ENCODE assay signal across 12 cellular contexts in the genomic region with DNA sequence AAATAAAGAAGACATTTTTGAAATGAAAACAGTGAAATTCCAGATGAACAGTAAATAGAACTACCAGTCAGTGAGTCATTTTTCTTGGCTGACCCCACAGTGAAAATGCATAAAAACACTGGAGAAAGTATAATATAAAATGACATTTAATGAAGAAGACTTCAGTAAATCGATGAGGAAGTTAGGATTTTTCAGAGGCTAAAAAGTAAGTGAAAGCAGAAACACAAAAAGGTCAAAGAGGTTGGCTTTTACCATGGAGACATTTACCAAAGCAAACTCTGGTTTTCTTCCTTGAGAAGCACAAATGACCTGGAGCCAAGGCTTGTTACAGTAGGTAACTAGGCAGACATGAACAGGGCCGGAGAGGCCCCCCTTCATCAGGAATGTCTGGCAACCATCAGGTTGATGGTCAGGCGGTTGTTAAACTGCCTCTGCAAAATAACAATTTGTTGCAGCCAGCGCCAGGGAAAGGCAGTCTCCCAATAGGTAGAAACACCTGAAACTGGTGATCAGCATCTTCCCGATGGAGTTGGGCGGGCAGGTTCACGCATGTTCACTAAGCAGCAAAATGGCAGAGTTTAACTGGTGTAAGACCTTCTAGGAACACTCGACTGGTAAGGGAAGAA. TPM values are rescaled to one million over a fixed set of nuclear protein-coding genes. Genes with fewer than 3 reads are reported as not detected.
A peak's percentile ranks its signal among the peaks of the same experiment; 100 is the strongest.
DNase-seq lines count a peak whose midpoint lies in the region; ATAC-seq and TF ChIP-seq lines count a peak whose summit lies in the region.
"Had no signal": no experiment of that assay in that cellular context is flagged by ENCODE, and none has a peak within 500 bp of the region (broad histone marks: within the 10 kb centered on the region; RNA-seq: fewer than 3 reads in every experiment).

No MANE protein-coding gene starts in this region.

- H3K4me1 Mint-ChIP-seq in activated CD4-positive, alpha-beta T cell treated with anti-CD3 and anti-CD28 coated beads, Interleukin-2, amount 10 ng/mL, durations not matched to agents 24 days and 14 days = peaks cover 74% of the 10 kb centered on the region
- H3K4me1 Mint-ChIP-seq in activated B cell treated with CpG ODN at 0.5 μM for 24 hours = peaks cover 78% of the 10 kb centered on the region
- H3K4me1 Mint-ChIP-seq in stimulated activated naive CD8-positive, alpha-beta T cell treated with anti-CD3 and anti-CD28 coated beads, Interleukin-15, amount 100 ng/mL, for 72 hours = peaks cover 94% of the 10 kb centered on the region
- H3K4me1 Mint-ChIP-seq: nephron progenitor cell had no signal

- CTCF ChIA-PET in activated B cell treated with CpG ODN at 0.5 μM for 24 hours (lab: Charles Lee) = no interaction called here

- no peak for ATAC-seq in activated B cell treated with CpG ODN at 0.5 μM for 24 hours (ENCODE audit: low read depth)
- ATAC-seq in stimulated activated naive CD8-positive, alpha-beta T cell treated with anti-CD3 and anti-CD28 coated beads, Interleukin-15, amount 100 ng/mL, for 72 hours = no peak
- ATAC-seq in GM21447 (IDR thresholded peaks at IDR 0.05; ENCODE audit: unreplicated experiment) = no peak
- no peak for ATAC-seq in HG02884 (IDR thresholded peaks at IDR 0.05; ENCODE audit: unreplicated experiment)

- no peak for DNase-seq in activated CD4-positive, alpha-beta T cell treated with anti-CD3 and anti-CD28 coated beads, Interleukin-2, amount 10 ng/mL, durations not matched to agents 24 days and 14 days
- no peak for DNase-seq in activated CD4-positive, alpha-beta T cell treated with anti-CD3 and anti-CD28 coated beads, Interleukin-2, amount 50 U/mL, for 4 hours
- no peak for DNase-seq in activated B cell treated with CpG ODN at 0.5 μM for 24 hours
- DNase-seq in iris pigment epithelial cell (ENCODE audit: low read depth) = peak; percentile 61
- DNase-seq in stimulated activated naive CD8-positive, alpha-beta T cell treated with anti-CD3 and anti-CD28 coated beads, Interleukin-15, amount 100 ng/mL, for 72 hours = no peak
- no peak for DNase-seq in NCI-H524 (lab: John Stamatoyannopoulos, UW)
- DNase-seq: activated CD4-positive, alpha-beta memory T cell treated with anti-CD3 and anti-CD28 coated beads, Interleukin-2, amount 10 ng/mL, durations not matched to agents 7 days and 5 days; head of caudate nucleus; nephron progenitor cell had no signal

- no peaks in the 10 kb centered on the region for H3K27me3 Mint-ChIP-seq in activated CD4-positive, alpha-beta T cell treated with anti-CD3 and anti-CD28 coated beads, Interleukin-2, amount 10 ng/mL, durations not matched to agents 24 days and 14 days
- no peaks in the 10 kb centered on the region for H3K27me3 Mint-ChIP-seq in activated B cell treated with CpG ODN at 0.5 μM for 24 hours
- no peaks in the 10 kb centered on the region for H3K27me3 Mint-ChIP-seq in stimulated activated naive CD8-positive, alpha-beta T cell treated with anti-CD3 and anti-CD28 coated beads, Interleukin-15, amount 100 ng/mL, for 72 hours
- H3K27me3 Mint-ChIP-seq: activated CD4-positive, alpha-beta memory T cell treated with anti-CD3 and anti-CD28 coated beads, Interleukin-2, amount 10 ng/mL, durations not matched to agents 7 days and 5 days; central memory CD8-positive, alpha-beta T cell had no signal

- no peaks in the 10 kb centered on the region for H3K36me3 Mint-ChIP-seq in activated CD4-positive, alpha-beta T cell treated with anti-CD3 and anti-CD28 coated beads, Interleukin-2, amount 10 ng/mL, durations not matched to agents 24 days and 14 days (ENCODE audit: low read depth)
- H3K36me3 Mint-ChIP-seq in activated B cell treated with CpG ODN at 0.5 μM for 24 hours (ENCODE audit: low read depth) = no peaks in the 10 kb centered on the region

- H3K27ac Mint-ChIP-seq in activated CD4-positive, alpha-beta T cell treated with anti-CD3 and anti-CD28 coated beads, Interleukin-2, amount 10 ng/mL, durations not matched to agents 24 days and 14 days = no peak overlapping the region
- peak overlapping the region; percentile 51 for H3K27ac Mint-ChIP-seq in activated B cell treated with CpG ODN at 0.5 μM for 24 hours
- H3K27ac Mint-ChIP-seq in stimulated activated naive CD8-positive, alpha-beta T cell treated with anti-CD3 and anti-CD28 coated beads, Interleukin-15, amount 100 ng/mL, for 72 hours = peak overlapping the region in 1 of 2 donors; percentile 83
- H3K27ac Mint-ChIP-seq: nephron progenitor cell had no signal

- intact Hi-C loops in activated CD4-positive, alpha-beta T cell treated with anti-CD3 and anti-CD28 coated beads, Interleukin-2, amount 10 ng/mL, durations not matched to agents 24 days and 14 days (cut with micrococcal nuclease) = no loop called here
- intact Hi-C loops in activated B cell treated with CpG ODN at 0.5 μM for 24 hours (cut with micrococcal nuclease) = no loop called here

- H3K9me3 Mint-ChIP-seq in activated CD4-positive, alpha-beta T cell treated with anti-CD3 and anti-CD28 coated beads, Interleukin-2, amount 10 ng/mL, durations not matched to agents 24 days and 14 days = peaks cover 8% of the 10 kb centered on the region
- no peaks in the 10 kb centered on the region for H3K9me3 Mint-ChIP-seq in activated B cell treated with CpG ODN at 0.5 μM for 24 hours
- H3K9me3 Mint-ChIP-seq in stimulated activated naive CD8-positive, alpha-beta T cell treated with anti-CD3 and anti-CD28 coated beads, Interleukin-15, amount 100 ng/mL, for 72 hours = no peaks in the 10 kb centered on the region
- H3K9me3 Mint-ChIP-seq: activated CD4-positive, alpha-beta memory T cell treated with anti-CD3 and anti-CD28 coated beads, Interleukin-2, amount 10 ng/mL, durations not matched to agents 7 days and 5 days; central memory CD8-positive, alpha-beta T cell; nephron progenitor cell had no signal

- TF ChIP-seq CTCF in activated B cell treated with CpG ODN at 0.5 μM for 24 hours (IDR thresholded peaks at IDR 0.05) = no peak

- H3K4me3 Mint-ChIP-seq in activated CD4-positive, alpha-beta T cell treated with anti-CD3 and anti-CD28 coated beads, Interleukin-2, amount 10 ng/mL, durations not matched to agents 24 days and 14 days = peak overlapping the region; percentile 78
- H3K4me3 Mint-ChIP-seq in activated B cell treated with CpG ODN at 0.5 μM for 24 hours = no peak overlapping the region
- peak overlapping the region; percentile 69 to 77 for H3K4me3 Mint-ChIP-seq in stimulated activated naive CD8-positive, alpha-beta T cell treated with anti-CD3 and anti-CD28 coated beads, Interleukin-15, amount 100 ng/mL, for 72 hours
- H3K4me3 Mint-ChIP-seq: activated CD4-positive, alpha-beta memory T cell treated with anti-CD3 and anti-CD28 coated beads, Interleukin-2, amount 10 ng/mL, durations not matched to agents 7 days and 5 days; nephron progenitor cell had no signal

- POLR2A ChIA-PET in activated B cell treated with CpG ODN at 0.5 μM for 24 hours (lab: Charles Lee) = no interaction called here

RNA-seq across cellular contexts. Expression of gene TMEM123, which starts 16.7 kb away (rescaled TPM):
- 243 and 250 TPM in 2 replicates for total RNA-seq in activated CD4-positive, alpha-beta T cell treated with anti-CD3 and anti-CD28 coated beads, Interleukin-2, amount 10 ng/mL, durations not matched to agents 24 days and 14 days
- total RNA-seq in activated B cell treated with CpG ODN at 0.5 μM for 24 hours = 182 and 191 TPM in 2 replicates
